Comparison of ENCODE assay signal across 9 cellular contexts in genomic region chr7:1432411-1433082, GRCh38. TPM values are rescaled to one million over a fixed set of nuclear protein-coding genes. Genes with fewer than 3 reads are reported as not detected.
DNase-seq lines count a peak whose midpoint lies in the region; ATAC-seq, FAIRE-seq and TF ChIP-seq lines count a peak whose summit lies in the region.
"Had no signal": no experiment of that assay in that cellular context is flagged by ENCODE, and none has a peak within 500 bp of the region (broad histone marks: within the 10 kb centered on the region; RNA-seq: fewer than 3 reads in every experiment).

No MANE protein-coding gene starts in this region.

- no peaks in the 10 kb centered on the region for H3K9me3 ChIP-seq in A549

- peaks cover 4% of the 10 kb centered on the region; the same call in 2 of the 3 replicates for H3K4me1 ChIP-seq in A549

- peak; percentile 61 to 84 for ATAC-seq in A549

- intact Hi-C loops in lower leg skin (cut with DNase I; ENCODE audit: low total_unique reads): loop anchor here (5.0 kb wide), 1 partner anchor 40 kb away; no protein-coding TSS in a partner anchor

- H3K27ac Mint-ChIP-seq in activated CD4-positive, alpha-beta T cell treated with anti-CD3 and anti-CD28 coated beads, Interleukin-2, amount 10 ng/mL, durations not matched to agents 7 days and 5 days: no peak overlapping the region

- peaks cover 2% of the 10 kb centered on the region for H3K4me1 Mint-ChIP-seq in activated CD4-positive, alpha-beta T cell treated with anti-CD3 and anti-CD28 coated beads, Interleukin-2, amount 10 ng/mL, durations not matched to agents 7 days and 5 days

- no peak for TF ChIP-seq EP300 in A549 (IDR thresholded peaks at IDR 0.05)

- CTCF ChIA-PET in A549 (lab: Yijun Ruan, JAX): interaction anchor here (0.5 to 10.9 kb wide), 48 partner anchors 8 to 999 kb away, joined by 3 to 90 read pairs (median 4); partner anchors contain the start of gene MICALL2
- CTCF ChIA-PET in activated CD4-positive, alpha-beta T cell treated with anti-CD3 and anti-CD28 coated beads, Interleukin-2, amount 10 ng/mL, durations not matched to agents 7 days and 5 days (lab: Charles Lee): interaction anchor here (0.6 to 1.8 kb wide), 15 partner anchors 10 to 239 kb away, joined by 3 to 8 read pairs (median 4); no protein-coding TSS in a partner anchor

- H3K27ac ChIP-seq in A549: no peak overlapping the region
- H3K27ac ChIP-seq: skin epidermis had no signal

- TF ChIP-seq POLR2A in A549 (IDR thresholded peaks at IDR 0.05; ENCODE audit: low read length) (no peak), lower leg skin (IDR thresholded peaks at IDR 0.05) (no peak)

- DNase-seq in A549 (ENCODE audit: low read depth in 1 of 2, low spot score in 1 of 2) (peak; percentile 60 to 66), GM13976 (ENCODE audit: low spot score) (peak; percentile 88), NCI-H2029 (lab: John Stamatoyannopoulos, UW) (peak; percentile 17), choroid plexus epithelial cell (ENCODE audit: low read depth) (peak; percentile 67), lower leg skin (ENCODE audit: low spot score in 2 of 2) (peak; percentile 49 to 94), KG1 (lab: John Stamatoyannopoulos, UW) (no peak)
- DNase-seq in activated CD4-positive, alpha-beta T cell treated with anti-CD3 and anti-CD28 coated beads, Interleukin-2, amount 10 ng/mL, durations not matched to agents 7 days and 5 days: peak; percentile 82
- DNase-seq in stimulated activated CD8-positive, alpha-beta memory T cell treated with anti-CD3 and anti-CD28 coated beads, Interleukin-12 subunit alpha, Interleukin-12 subunit beta, amount 100 ng/mL, for 4 hours (ENCODE audit: low read depth): peak; percentile 56

- H3K36me3 Mint-ChIP-seq in activated CD4-positive, alpha-beta T cell treated with anti-CD3 and anti-CD28 coated beads, Interleukin-2, amount 10 ng/mL, durations not matched to agents 7 days and 5 days (ENCODE audit: low read depth): no peaks in the 10 kb centered on the region

- H3K27me3 Mint-ChIP-seq in activated CD4-positive, alpha-beta T cell treated with anti-CD3 and anti-CD28 coated beads, Interleukin-2, amount 10 ng/mL, durations not matched to agents 7 days and 5 days: peaks cover 2% of the 10 kb centered on the region

- no peaks in the 10 kb centered on the region for H3K9me3 Mint-ChIP-seq in activated CD4-positive, alpha-beta T cell treated with anti-CD3 and anti-CD28 coated beads, Interleukin-2, amount 10 ng/mL, durations not matched to agents 7 days and 5 days

- 37% methylated on average over 18 of the region's 30 CpGs for WGBS in A549 (ENCODE audit: missing lambda C conversion rate)
- 16 to 26% methylated on average over 19 to 28 of the region's 30 CpGs for WGBS in lower leg skin, 2 donors

- no peak overlapping the region for H3K4me3 Mint-ChIP-seq in activated CD4-positive, alpha-beta T cell treated with anti-CD3 and anti-CD28 coated beads, Interleukin-2, amount 10 ng/mL, durations not matched to agents 7 days and 5 days

- FAIRE-seq in A549 (lab: Jason Lieb, UNC): no peak

- peak; percentile 68 to 76 for TF ChIP-seq RAD21 in A549 (conservative IDR thresholded peaks at IDR 0.05 in 1 of 2, IDR thresholded peaks at IDR 0.05 in 1 of 2)

- H3K4me3 ChIP-seq in A549: no peak overlapping the region
- no peak overlapping the region for H3K4me3 ChIP-seq in choroid plexus epithelial cell (ENCODE audit: low read depth, low read length)
- H3K4me3 ChIP-seq in lower leg skin (ENCODE audit: low read depth, poor library complexity, severe bottlenecking): no peak overlapping the region
- H3K4me3 ChIP-seq: skin epidermis had no signal

- TF ChIP-seq CTCF in A549 (IDR thresholded peaks at IDR 0.05) (peak; percentile 81), GM13976 (IDR thresholded peaks at IDR 0.05; ENCODE audit: borderline replicate concordance, control extremely low read depth, extremely low read depth, insufficient read depth, missing control alignments) (peak; percentile 99), choroid plexus epithelial cell (conservative IDR thresholded peaks at IDR 0.05; ENCODE audit: low read depth, low read length) (peak; percentile 93), lower leg skin (IDR thresholded peaks at IDR 0.05) (peak in 1 of 3 donors; percentile 42)

- 0 out of 3 replicates have a peak overlapping the region, but pooled peaks have one; percentile 32 for H3K4me2 ChIP-seq in A549

- POLR2A ChIA-PET in A549 (lab: Yijun Ruan, JAX): no interaction called here
- POLR2A ChIA-PET in activated CD4-positive, alpha-beta T cell treated with anti-CD3 and anti-CD28 coated beads, Interleukin-2, amount 10 ng/mL, durations not matched to agents 7 days and 5 days (lab: Charles Lee): no interaction called here

- in situ Hi-C loops in GM13976 (cut with MboI; ENCODE audit: low sequenced_read_pairs, unreplicated experiment): no loop called here

TF ChIP-seq in A549, 52 proteins besides CTCF, POLR2A, EP300 and RAD21:
- TF ChIP-seq RFX5 (IDR thresholded peaks at IDR 0.05) (no peak), SMC3 (IDR thresholded peaks at IDR 0.05) (peak; percentile 67)

RNA-seq across cellular contexts. Expression of gene MICALL2, which starts 26.7 kb away (rescaled TPM):
- 6.1 and 7.8 TPM in 2 replicates for polyA plus RNA-seq in A549 (2011; rRNA removed)
- 19.2 and 24.5 TPM in 2 replicates for polyA plus RNA-seq in A549 (2012; cell fraction: cytosol; rRNA removed)
- polyA plus RNA-seq in A549 (2012; cell fraction: nucleus; rRNA removed): 120 and 162 TPM in 2 replicates
- 18.0 to 20.6 TPM (median 19.1 TPM) in 3 replicates for polyA plus RNA-seq in A549 (2017; fragmentation: RNase III; extraction: RNeasy Plus Mini Kit Qiagen cat#74134 plus additional on column Dnase treatment)
- polyA minus RNA-seq in A549 (2011; rRNA and poly(A)+ RNA removed): 15.3 and 16.2 TPM in 2 replicates
- total RNA-seq in activated CD4-positive, alpha-beta T cell treated with anti-CD3 and anti-CD28 coated beads, Interleukin-2, amount 10 ng/mL, durations not matched to agents 7 days and 5 days: 1 to 10 TPM; 2.1 to 2.7 TPM
- 10 to 100 TPM; 10.4 to 17.0 (median 14.0) TPM for total RNA-seq in lower leg skin
